Comparison of ENCODE assay signal across 25 cellular contexts in genomic region chr2:154449951-154450658, GRCh38.
"Had no signal": no experiment of that assay in that cellular context is flagged by ENCODE, and none has a peak within 500 bp of the region (broad histone marks: within the 10 kb centered on the region; RNA-seq: fewer than 3 reads in every experiment).

No MANE protein-coding gene starts in this region.

- H3K4me3 ChIP-seq: esophagus muscularis mucosa, sigmoid colon, smooth muscle cell, tibial nerve had no signal

- H3K4me1 ChIP-seq: sigmoid colon had no signal

- FAIRE-seq: bronchial epithelial cell, urothelium cell line had no signal

- H3K36me3 ChIP-seq: esophagus muscularis mucosa, sigmoid colon, tibial nerve had no signal

- H3K27ac Mint-ChIP-seq: activated CD4-positive, alpha-beta memory T cell treated with anti-CD3 and anti-CD28 coated beads, Interleukin-2, amount 10 ng/mL, durations not matched to agents 7 days and 5 days; activated CD4-positive, alpha-beta T cell treated with anti-CD3 and anti-CD28 coated beads, Interleukin-2, amount 10 ng/mL, durations not matched to agents 7 days and 5 days; activated naive CD4-positive, alpha-beta T cell treated with anti-CD3 and anti-CD28 coated beads, Interleukin-2, amount 50 U/mL, for 72 hours; activated T-helper 2 cell treated with anti-CD3 and anti-CD28 coated beads, Interferon-gamma antibody, Interleukin-2, Interleukin-4, amounts not matched to agents 10 μg/mL and 5 μg/mL and 100 μg/mL, durations not matched to agents 14 hours and 24 hours and 36 hours; dendritic cell treated with granulocyte-macrophage colony-stimulating factor and Interleukin-4, amounts not matched to agents 40 ng/mL and 50 ng/mL, for 4 days; nephron; stimulated activated naive B cell treated with anti-CD40 and anti-IgM and Interleukin-4, amounts not matched to agents 10 μg/mL and 1 μg/mL and 100 μg/mL, for 72 hours; T-helper 1 cell treated with Interleukin-12 subunit alpha and Interleukin-12 subunit beta and Interleukin-4 antibody, amounts not matched to agents 30 μg/mL and 1 μg/mL, for 36 hours had no signal

- H3K27me3 Mint-ChIP-seq: activated CD4-positive, alpha-beta memory T cell treated with anti-CD3 and anti-CD28 coated beads, Interleukin-2, amount 10 ng/mL, durations not matched to agents 7 days and 5 days; central memory CD8-positive, alpha-beta T cell; dendritic cell treated with granulocyte-macrophage colony-stimulating factor and Interleukin-4, amounts not matched to agents 40 ng/mL and 50 ng/mL, for 4 days; stimulated activated naive B cell treated with anti-CD40 and anti-IgM and Interleukin-4, amounts not matched to agents 10 μg/mL and 1 μg/mL and 100 μg/mL, for 72 hours had no signal

- H3K27me3 ChIP-seq: esophagus muscularis mucosa, sigmoid colon, tibial nerve had no signal

- H3K9me3 Mint-ChIP-seq: activated CD4-positive, alpha-beta memory T cell treated with anti-CD3 and anti-CD28 coated beads, Interleukin-2, amount 10 ng/mL, durations not matched to agents 7 days and 5 days; activated CD4-positive, alpha-beta T cell treated with anti-CD3 and anti-CD28 coated beads, Interleukin-2, amount 10 ng/mL, durations not matched to agents 7 days and 5 days; activated naive CD4-positive, alpha-beta T cell treated with anti-CD3 and anti-CD28 coated beads, Interleukin-2, amount 50 U/mL, for 72 hours; activated T-cell treated with anti-CD3 and anti-CD28 coated beads, Interleukin-2, amount 50 U/mL, for 4 hours; activated T-helper 2 cell treated with anti-CD3 and anti-CD28 coated beads, Interferon-gamma antibody, Interleukin-2, Interleukin-4, amounts not matched to agents 10 μg/mL and 5 μg/mL and 100 μg/mL, durations not matched to agents 14 hours and 24 hours and 36 hours; dendritic cell treated with granulocyte-macrophage colony-stimulating factor and Interleukin-4, amounts not matched to agents 40 ng/mL and 50 ng/mL, for 4 days; nephron; stimulated activated naive B cell treated with anti-CD40 and anti-IgM and Interleukin-4, amounts not matched to agents 10 μg/mL and 1 μg/mL and 100 μg/mL, for 72 hours; T-helper 1 cell treated with Interleukin-12 subunit alpha and Interleukin-12 subunit beta and Interleukin-4 antibody, amounts not matched to agents 30 μg/mL and 1 μg/mL, for 36 hours had no signal

- DNase-seq: activated CD4-positive, alpha-beta memory T cell treated with anti-CD3 and anti-CD28 coated beads, Interleukin-2, amount 10 ng/mL, durations not matched to agents 7 days and 5 days; activated CD4-positive, alpha-beta T cell treated with anti-CD3 and anti-CD28 coated beads for 1 hour; activated CD4-positive, alpha-beta T cell treated with anti-CD3 and anti-CD28 coated beads, Interleukin-2, amount 10 ng/mL, durations not matched to agents 7 days and 5 days; activated naive CD4-positive, alpha-beta T cell; activated T-cell treated with anti-CD3 and anti-CD28 coated beads, Interleukin-2, amount 50 U/mL, for 4 hours; islet precursor cell; left ventricle myocardium superior; mammary epithelial cell; retina; sigmoid colon; stimulated activated CD4-positive, alpha-beta T cell treated with anti-CD3 and anti-CD28 coated beads, Interleukin-15, amount 100 ng/mL, for 24 hours; stimulated activated CD4-positive, alpha-beta T cell treated with anti-CD3 and anti-CD28 coated beads, Interleukin-2, amount 100 ng/mL, for 24 hours; stimulated activated naive B cell treated with anti-CD40 and anti-IgM and Interleukin-4, amounts not matched to agents 10 μg/mL and 1 μg/mL and 100 μg/mL, for 72 hours; T1000 had no signal

- H3K4me3 Mint-ChIP-seq: activated CD4-positive, alpha-beta memory T cell treated with anti-CD3 and anti-CD28 coated beads, Interleukin-2, amount 10 ng/mL, durations not matched to agents 7 days and 5 days; activated CD4-positive, alpha-beta T cell treated with anti-CD3 and anti-CD28 coated beads, Interleukin-2, amount 10 ng/mL, durations not matched to agents 7 days and 5 days; activated T-cell treated with anti-CD3 and anti-CD28 coated beads, Interleukin-2, amount 50 U/mL, for 4 hours; central memory CD8-positive, alpha-beta T cell; dendritic cell treated with granulocyte-macrophage colony-stimulating factor and Interleukin-4, amounts not matched to agents 40 ng/mL and 50 ng/mL, for 4 days; nephron; stimulated activated naive B cell treated with anti-CD40 and anti-IgM and Interleukin-4, amounts not matched to agents 10 μg/mL and 1 μg/mL and 100 μg/mL, for 72 hours; T-helper 1 cell treated with Interleukin-12 subunit alpha and Interleukin-12 subunit beta and Interleukin-4 antibody, amounts not matched to agents 30 μg/mL and 1 μg/mL, for 36 hours had no signal

- ATAC-seq: activated naive CD4-positive, alpha-beta T cell treated with anti-CD3 and anti-CD28 coated beads, Interleukin-2, amount 50 U/mL, for 72 hours; activated T-cell treated with anti-CD3 and anti-CD28 coated beads, Interleukin-2, amount 50 U/mL, for 4 hours; left ventricle myocardium superior; stimulated activated naive B cell treated with anti-CD40 and anti-IgM and Interleukin-4, amounts not matched to agents 10 μg/mL and 1 μg/mL and 100 μg/mL, for 72 hours had no signal

- H3K9me3 ChIP-seq: esophagus muscularis mucosa, sigmoid colon, tibial nerve had no signal

- H3K36me3 Mint-ChIP-seq: activated naive CD4-positive, alpha-beta T cell treated with anti-CD3 and anti-CD28 coated beads, Interleukin-2, amount 50 U/mL, for 72 hours; stimulated activated naive B cell treated with anti-CD40 and anti-IgM and Interleukin-4, amounts not matched to agents 10 μg/mL and 1 μg/mL and 100 μg/mL, for 72 hours had no signal

- H3K4me1 Mint-ChIP-seq: activated CD4-positive, alpha-beta memory T cell treated with anti-CD3 and anti-CD28 coated beads, Interleukin-2, amount 10 ng/mL, durations not matched to agents 7 days and 5 days; activated CD4-positive, alpha-beta T cell treated with anti-CD3 and anti-CD28 coated beads, Interleukin-2, amount 10 ng/mL, durations not matched to agents 7 days and 5 days; central memory CD8-positive, alpha-beta T cell; nephron; stimulated activated naive B cell treated with anti-CD40 and anti-IgM and Interleukin-4, amounts not matched to agents 10 μg/mL and 1 μg/mL and 100 μg/mL, for 72 hours had no signal
